Comparison of ENCODE assay signal across 20 cellular contexts in genomic region chr9:79665383-79665782, GRCh38.
"Had no signal": no experiment of that assay in that cellular context is flagged by ENCODE, and none has a peak within 500 bp of the region (broad histone marks: within the 10 kb centered on the region; RNA-seq: fewer than 3 reads in every experiment).

No MANE protein-coding gene starts in this region.

- ATAC-seq: activated naive CD4-positive, alpha-beta T cell treated with anti-CD3 and anti-CD28 coated beads, Interleukin-2, amount 50 U/mL, for 72 hours; activated T-helper 17 cell treated with anti-CD3 and anti-CD28 coated beads, Interleukin-2, amount 50 U/mL, for 72 hours had no signal

- H3K9me3 ChIP-seq: testis, vagina had no signal

- H3K4me3 ChIP-seq: testis, vagina had no signal

- H3K36me3 ChIP-seq: vagina had no signal

- H3K4me3 Mint-ChIP-seq: activated T-cell treated with anti-CD3 and anti-CD28 coated beads, Interleukin-2, amount 50 U/mL, for 24 hours; activated T-helper 17 cell treated with anti-CD3 and anti-CD28 coated beads, Interleukin-2, amount 50 U/mL, for 72 hours; memory B cell; T-helper 2 cell treated with Interferon-gamma antibody and Interleukin-4, amounts not matched to agents 5 μg/mL and 100 μg/mL, for 36 hours had no signal

- H3K27me3 ChIP-seq: testis, vagina had no signal

- DNase-seq: activated CD8-positive, alpha-beta memory T cell treated with anti-CD3 and anti-CD28 coated beads, Interleukin-2, amount 50 U/mL, for 4 hours; activated T-cell treated with anti-CD3 and anti-CD28 coated beads, Interleukin-2, amount 50 U/mL, for 24 hours; aorta; dermis blood vessel endothelial cell; effector CD8-positive, alpha-beta T cell; foreskin melanocyte; hippocampal formation; kidney glomerular epithelial cell; stimulated activated CD4-positive, alpha-beta T cell treated with anti-CD3 and anti-CD28 coated beads, Interleukin-2, amount 100 ng/mL, for 48 hours; stimulated activated CD8-positive, alpha-beta memory T cell treated with anti-CD3 and anti-CD28 coated beads, Interleukin-4, amount 100 ng/mL, for 48 hours; stimulated activated naive CD4-positive, alpha-beta T cell; testis; trophoblast cell had no signal

- H3K27me3 Mint-ChIP-seq: activated T-cell treated with anti-CD3 and anti-CD28 coated beads, Interleukin-2, amount 50 U/mL, for 24 hours; activated T-helper 17 cell treated with anti-CD3 and anti-CD28 coated beads, Interleukin-2, amount 50 U/mL, for 72 hours; memory B cell had no signal

- H3K9me3 Mint-ChIP-seq: activated naive CD4-positive, alpha-beta T cell treated with anti-CD3 and anti-CD28 coated beads, Interleukin-2, amount 50 U/mL, for 72 hours; activated T-cell treated with anti-CD3 and anti-CD28 coated beads, Interleukin-2, amount 50 U/mL, for 24 hours; activated T-helper 17 cell treated with anti-CD3 and anti-CD28 coated beads, Interleukin-2, amount 50 U/mL, for 72 hours; brain; memory B cell; nephron; T-helper 2 cell treated with Interferon-gamma antibody and Interleukin-4, amounts not matched to agents 5 μg/mL and 100 μg/mL, for 36 hours had no signal

- H3K27ac ChIP-seq: testis, vagina had no signal

- H3K27ac Mint-ChIP-seq: activated naive CD4-positive, alpha-beta T cell treated with anti-CD3 and anti-CD28 coated beads, Interleukin-2, amount 50 U/mL, for 72 hours; activated T-cell treated with anti-CD3 and anti-CD28 coated beads, Interleukin-2, amount 50 U/mL, for 24 hours; activated T-helper 17 cell treated with anti-CD3 and anti-CD28 coated beads, Interleukin-2, amount 50 U/mL, for 72 hours; memory B cell; T-helper 2 cell treated with Interferon-gamma antibody and Interleukin-4, amounts not matched to agents 5 μg/mL and 100 μg/mL, for 36 hours had no signal
